In the genomic region with DNA sequence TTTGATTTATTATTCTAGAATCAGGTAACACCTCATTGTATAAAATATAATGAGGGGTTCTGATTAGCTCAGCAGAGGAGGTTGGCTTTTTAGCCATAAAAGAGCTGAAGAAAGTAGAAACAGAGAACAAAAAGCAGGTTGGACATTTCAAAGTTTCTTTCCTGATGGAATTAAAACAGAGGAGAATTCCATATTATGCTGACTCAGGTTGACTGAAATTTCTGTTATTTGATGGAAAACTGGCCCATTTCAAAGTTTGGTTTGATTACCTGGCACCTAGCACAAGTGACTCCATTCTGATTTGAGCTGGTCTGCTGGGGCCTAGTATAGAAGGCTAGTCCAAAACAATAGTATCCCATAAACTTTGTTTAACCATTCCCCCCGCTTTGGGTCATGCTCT, we compare ENCODE assay signal across 23 cellular contexts. TPM values are rescaled to one million over a fixed set of nuclear protein-coding genes. Genes with fewer than 3 reads are reported as not detected.
DNase-seq lines count a peak whose midpoint lies in the region; ATAC-seq, FAIRE-seq and TF ChIP-seq lines count a peak whose summit lies in the region.
"Had no signal": no experiment of that assay in that cellular context is flagged by ENCODE, and none has a peak within 500 bp of the region (broad histone marks: within the 10 kb centered on the region; RNA-seq: fewer than 3 reads in every experiment).

No MANE protein-coding gene starts in this region.

- H3K9me3 ChIP-seq in HepG2 (ENCODE audit: low read length), result no peaks in the 10 kb centered on the region
- H3K9me3 ChIP-seq in right lobe of liver, result no peaks in the 10 kb centered on the region
- no peaks in the 10 kb centered on the region for H3K9me3 ChIP-seq in K562 (replicated peaks; ENCODE audit: control insufficient read depth, insufficient read depth, low read depth, low read length)
- H3K9me3 ChIP-seq: BE2C, BLaER1, Caco-2 had no signal

- H3K27ac Mint-ChIP-seq in stimulated activated naive CD8-positive, alpha-beta T cell treated with anti-CD3 and anti-CD28 coated beads, Interleukin-15, amount 100 ng/mL, for 72 hours, result no peak overlapping the region
- H3K27ac Mint-ChIP-seq: CD4-positive, alpha-beta T cell; CD8-positive, alpha-beta T cell had no signal

- ATAC-seq in HepG2, result no peak
- no peak for ATAC-seq in right lobe of liver
- ATAC-seq in K562, result no peak
- ATAC-seq in GM21825 (IDR thresholded peaks at IDR 0.05; ENCODE audit: unreplicated experiment), result no peak
- no peak for ATAC-seq in stimulated activated naive CD8-positive, alpha-beta T cell treated with anti-CD3 and anti-CD28 coated beads, Interleukin-15, amount 100 ng/mL, for 72 hours
- ATAC-seq: CD8-positive, alpha-beta T cell had no signal

- H3K9me1 ChIP-seq in K562 (ENCODE audit: control insufficient read depth, insufficient read depth, low read length), result no peaks in the 10 kb centered on the region

- TF ChIP-seq CTCF in HepG2 (CRISPR knock-in tag; IDR thresholded peaks at IDR 0.05), result no peak
- no peak for TF ChIP-seq CTCF in right lobe of liver (IDR thresholded peaks at IDR 0.05)
- no peak for TF ChIP-seq CTCF in K562 (IDR thresholded peaks at IDR 0.05 in 2 of 3, conservative IDR thresholded peaks at IDR 0.05 in 1 of 3; ENCODE audit: insufficient read depth in 2 of 3, low read depth in 1 of 3, low read length in 3 of 3)

- peaks cover 3% of the 10 kb centered on the region for H3K27me3 Mint-ChIP-seq in stimulated activated naive CD8-positive, alpha-beta T cell treated with anti-CD3 and anti-CD28 coated beads, Interleukin-15, amount 100 ng/mL, for 72 hours

- TF ChIP-seq POLR2A in HepG2 (IDR thresholded peaks at IDR 0.05; ENCODE audit: insufficient read depth in 1 of 2, low read depth in 2 of 2, low read length in 2 of 2) (no peak), right lobe of liver (IDR thresholded peaks at IDR 0.05) (no peak), K562 (conservative IDR thresholded peaks at IDR 0.05) (no peak)

- no peaks in the 10 kb centered on the region for H3K36me3 ChIP-seq in HepG2 (replicated peaks in 1 of 2; ENCODE audit: control insufficient read depth in 1 of 2, insufficient read depth in 2 of 2, low read length in 2 of 2)
- no peaks in the 10 kb centered on the region for H3K36me3 ChIP-seq in right lobe of liver
- no peaks in the 10 kb centered on the region for H3K36me3 ChIP-seq in K562 (ENCODE audit: control insufficient read depth, insufficient read depth, low read length)
- H3K36me3 ChIP-seq: BE2C, BLaER1 had no signal

- POLR2A ChIA-PET in HepG2 (lab: Yijun Ruan, JAX) (no interaction called here), K562 (lab: Yijun Ruan, JAX) (interaction anchor here (1.0 kb wide), 1 partner anchor 8 kb away, joined by 3 read pairs; no protein-coding TSS in a partner anchor)

- BruUV-seq in HepG2 (replicated peaks; lab: Mats Ljungman, UMichigan), result no TSS peak
- BruUV-seq in K562 (replicated peaks; lab: Mats Ljungman, UMichigan), result no TSS peak

- H3K4me1 ChIP-seq in HepG2 (ENCODE audit: insufficient read depth, low read length), result no peaks in the 10 kb centered on the region
- no peaks in the 10 kb centered on the region for H3K4me1 ChIP-seq in right lobe of liver
- no peaks in the 10 kb centered on the region for H3K4me1 ChIP-seq in K562 (replicated peaks in 1 of 2; ENCODE audit: control insufficient read depth in 2 of 2, insufficient read depth in 2 of 2, low read length in 2 of 2)
- H3K4me1 ChIP-seq: BE2C, BLaER1, Caco-2 had no signal

- H3K9ac ChIP-seq in HepG2 (ENCODE audit: insufficient read depth, low read depth, low read length) (no peak overlapping the region), K562 (ENCODE audit: insufficient read depth in 1 of 2, low read depth in 2 of 2, low read length in 2 of 2) (no peak overlapping the region)
- H3K9ac ChIP-seq: BLaER1 had no signal

- TF ChIP-seq EP300 in HepG2 (IDR thresholded peaks at IDR 0.05; ENCODE audit: low read depth in 2 of 2, low read length in 2 of 2), result no peak
- TF ChIP-seq EP300 in HepG2 (CRISPR knock-in tag; IDR thresholded peaks at IDR 0.05; ENCODE audit: borderline replicate concordance), result no peak
- TF ChIP-seq EP300 in K562 (IDR thresholded peaks at IDR 0.05; ENCODE audit: low read length), result no peak

- in situ Hi-C loops in HepG2 (cut with HindIII; ENCODE audit: extremely low pct_ligation_motif_present, low pct_unique_long_range_greater_than_20kb), result no loop called here
- in situ Hi-C loops in K562 (cut with MboI), result no loop called here

- no peak overlapping the region for H3K4me2 ChIP-seq in HepG2 (ENCODE audit: low read depth, low read length)
- H3K4me2 ChIP-seq in K562 (ENCODE audit: insufficient read depth, low read length), result no peak overlapping the region
- H3K4me2 ChIP-seq: BLaER1 had no signal

- CTCF ChIA-PET in HepG2 (lab: Yijun Ruan, JAX; ENCODE audit: low intra/inter-chr PET ratio, low total read pairs) (no interaction called here), K562 (lab: Yijun Ruan, JAX; ENCODE audit: low intra/inter-chr PET ratio) (no interaction called here)

- H3K4me3 ChIP-seq in HepG2 (replicated peaks in 1 of 3; ENCODE audit: insufficient read depth in 1 of 3, low read depth in 2 of 3, low read length in 3 of 3) (no peak overlapping the region), right lobe of liver (no peak overlapping the region), K562 (no peak overlapping the region)
- H3K4me3 ChIP-seq: BLaER1 had no signal

- no peak overlapping the region for H3K4me3 Mint-ChIP-seq in stimulated activated naive CD8-positive, alpha-beta T cell treated with anti-CD3 and anti-CD28 coated beads, Interleukin-15, amount 100 ng/mL, for 72 hours
- H3K4me3 Mint-ChIP-seq: CD14-positive monocyte; CD4-positive, alpha-beta T cell; CD8-positive, alpha-beta T cell had no signal

- no peaks in the 10 kb centered on the region for H4K20me1 ChIP-seq in HepG2 (ENCODE audit: insufficient read depth, low read length)
- H4K20me1 ChIP-seq in K562 (replicated peaks; ENCODE audit: control insufficient read depth, insufficient read depth, low read length), result no peaks in the 10 kb centered on the region
- H4K20me1 ChIP-seq: BLaER1 had no signal

- no peak overlapping the region for H2AFZ ChIP-seq in HepG2 (ENCODE audit: low read length)
- no peak overlapping the region for H2AFZ ChIP-seq in K562 (ENCODE audit: low read depth, low read length)

- no peaks in the 10 kb centered on the region for H3K4me1 Mint-ChIP-seq in stimulated activated naive CD8-positive, alpha-beta T cell treated with anti-CD3 and anti-CD28 coated beads, Interleukin-15, amount 100 ng/mL, for 72 hours

- H3K79me2 ChIP-seq in HepG2 (ENCODE audit: insufficient read depth, low read length), result no peaks in the 10 kb centered on the region
- no peaks in the 10 kb centered on the region for H3K79me2 ChIP-seq in K562 (ENCODE audit: control insufficient read depth, insufficient read depth, low read length)

- DNase-seq in HepG2 (ENCODE audit: low spot score), result no peak
- no peak for DNase-seq in right lobe of liver
- no peak for DNase-seq in K562 (ENCODE audit: extremely low read depth in 1 of 4, low spot score in 3 of 4)
- DNase-seq in stimulated activated naive CD8-positive, alpha-beta T cell treated with anti-CD3 and anti-CD28 coated beads, Interleukin-15, amount 100 ng/mL, for 72 hours, result no peak
- DNase-seq: ACHN; BE2C; C1 segment of cervical spinal cord; Caco-2; Calu3; CD4-positive, alpha-beta T cell; CD8-positive, alpha-beta T cell; DMS79 treated with DMSO at 0.1 percent for 48 hours; GF-D8 had no signal

- FAIRE-seq in HepG2 (lab: Jason Lieb, UNC), result no peak
- FAIRE-seq in K562 (lab: Jason Lieb, UNC), result no peak
- FAIRE-seq: D721Med, GM12891, GM19239 had no signal

- 5% methylated on average over 1 of the region's 1 CpG for WGBS in HepG2 (ENCODE audit: low lambda C conversion rate)
- WGBS in right lobe of liver (ENCODE audit: insufficient coverage, low coverage, low lambda C conversion rate, missing lambda C conversion rate), result no CpG with 5 or more reads among the region's 1 CpG
- 0% methylated on average over 1 of the region's 1 CpG for WGBS in K562 (ENCODE audit: insufficient coverage, low coverage, missing lambda C conversion rate)

- no peak for TF ChIP-seq RAD21 in HepG2 (CRISPR knock-in tag; IDR thresholded peaks at IDR 0.05)
- TF ChIP-seq RAD21 in K562 (CRISPR knock-in tag; conservative IDR thresholded peaks at IDR 0.05 in 1 of 2, IDR thresholded peaks at IDR 0.05 in 1 of 2), result no peak

- no peaks in the 10 kb centered on the region; a peak in 1 of 5 replicates for H3K27me3 ChIP-seq in HepG2 (ENCODE audit: control insufficient read depth in 1 of 2, insufficient read depth in 2 of 2, low read length in 2 of 2)
- no peaks in the 10 kb centered on the region for H3K27me3 ChIP-seq in right lobe of liver
- H3K27me3 ChIP-seq in K562 (ENCODE audit: control insufficient read depth in 2 of 2, insufficient read depth in 2 of 2, low read length in 2 of 2), result peaks cover 5 to 10% of the 10 kb centered on the region in 2 experiments; a peak in 3 of 5 replicates
- H3K27me3 ChIP-seq: BE2C, BLaER1 had no signal

- intact Hi-C loops in HepG2 (cut with micrococcal nuclease; ENCODE audit: unreplicated experiment) (no loop called here), right lobe of liver (cut with DNase I) (no loop called here), K562 (cut with micrococcal nuclease) (no loop called here)

- no peaks in the 10 kb centered on the region for H3K9me3 Mint-ChIP-seq in stimulated activated naive CD8-positive, alpha-beta T cell treated with anti-CD3 and anti-CD28 coated beads, Interleukin-15, amount 100 ng/mL, for 72 hours
- H3K9me3 Mint-ChIP-seq: CD4-positive, alpha-beta T cell; CD8-positive, alpha-beta T cell had no signal

- H3K27ac ChIP-seq in HepG2 (ENCODE audit: extremely low read length, insufficient read depth, low read length), result no peak overlapping the region
- no peak overlapping the region for H3K27ac ChIP-seq in right lobe of liver
- H3K27ac ChIP-seq in K562 (ENCODE audit: extremely low read depth, low read depth, low read length), result no peak overlapping the region
- H3K27ac ChIP-seq: 22Rv1, BLaER1 had no signal

RNA-seq across cellular contexts. Expression of a gene that starts 24.9 kb away (rescaled TPM):
- not detected in 2 replicates for total RNA-seq in HepG2 (2016; rRNA removed; fragmentation: Illumina TruSeq; extraction: Trizol)
- not detected in 2 replicates for total RNA-seq in HepG2 (2016; cell fraction: cytosol; rRNA removed; fragmentation: Illumina TruSeq; extraction: Trizol; ENCODE audit: low read depth)
- not detected in 2 replicates for total RNA-seq in HepG2 (2016; cell fraction: insoluble cytoplasmic fraction; rRNA removed; fragmentation: Illumina TruSeq; extraction: Trizol)
- not detected in 2 replicates for total RNA-seq in HepG2 (2016; cell fraction: membrane; rRNA removed; fragmentation: Illumina TruSeq; extraction: Trizol)
- total RNA-seq in HepG2 (2016; cell fraction: nucleus; rRNA removed; fragmentation: Illumina TruSeq; extraction: Trizol), result not detected in 2 replicates
- polyA plus RNA-seq in HepG2 (2011; rRNA removed), result not detected in 2 replicates
- polyA plus RNA-seq in HepG2 (2011; cell fraction: cytosol; rRNA removed), result not detected in 2 replicates
- polyA plus RNA-seq in HepG2 (2011; cell fraction: nucleus; rRNA removed), result not detected in 2 replicates
- polyA plus RNA-seq in HepG2 (2012), result not detected in 2 replicates
- not detected in 2 replicates for polyA plus RNA-seq in HepG2 (2016; cell fraction: cytosol; fragmentation: Illumina TruSeq; extraction: Trizol; ENCODE audit: low read depth)
- polyA plus RNA-seq in HepG2 (2016; cell fraction: insoluble cytoplasmic fraction; fragmentation: Illumina TruSeq; extraction: Trizol; ENCODE audit: low read depth), result not detected in 2 replicates
- polyA plus RNA-seq in HepG2 (2016; cell fraction: membrane; fragmentation: Illumina TruSeq; extraction: Trizol; ENCODE audit: low read depth), result not detected in 2 replicates
- not detected in 2 replicates for polyA plus RNA-seq in HepG2 (2016; cell fraction: nucleus; fragmentation: Illumina TruSeq; extraction: Trizol; ENCODE audit: insufficient read depth, low read depth)
- not detected in 2 replicates for polyA minus RNA-seq in HepG2 (2011; rRNA and poly(A)+ RNA removed; ENCODE audit: low replicate concordance)
- not detected in 2 replicates for polyA minus RNA-seq in HepG2 (2011; cell fraction: cytosol; rRNA and poly(A)+ RNA removed)
- polyA minus RNA-seq in HepG2 (2011; cell fraction: nucleus; rRNA and poly(A)+ RNA removed), result not detected in 2 replicates
- total RNA-seq in right lobe of liver, result not detected
- not detected in 2 replicates for total RNA-seq in K562 (2011; cell fraction: chromatin; rRNA removed; ENCODE audit: low replicate concordance)
- total RNA-seq in K562 (2011; cell fraction: nucleolus; rRNA removed), result not detected in 2 replicates
- not detected in 2 replicates for total RNA-seq in K562 (2011; cell fraction: nucleoplasm; rRNA removed)
- total RNA-seq in K562 (2014; rRNA removed), result not detected in 2 replicates
- not detected in 2 replicates for total RNA-seq in K562 (2014; rRNA removed; fragmentation: Illumina TruSeq; extraction: Trizol)
- not detected in 2 replicates for total RNA-seq in K562 (2015; rRNA removed; fragmentation: Illumina TruSeq; extraction: Trizol)
- total RNA-seq in K562 (2021), result not detected in 2 replicates
- not detected in 2 replicates for polyA plus RNA-seq in K562 (2011; rRNA removed)
- not detected in 2 replicates for polyA plus RNA-seq in K562 (2011; cell fraction: cytosol; rRNA removed)
- polyA plus RNA-seq in K562 (2011; cell fraction: nucleus; rRNA removed), result not detected in 2 replicates
- 0.09 TPM in 1 of 2 replicates, not detected in the other for polyA plus RNA-seq in K562 (2012)
- not detected in 2 replicates for polyA plus RNA-seq in K562 (2014; fragmentation: Illumina TruSeq; extraction: Trizol)
- polyA plus RNA-seq in K562 (2014; fragmentation: Nextera tagmentation; extraction: Ambion mirVana), result under 1 TPM in 1 of 2 experiments, not detected in 1; 0.07 TPM
- not detected in 2 replicates for polyA plus RNA-seq in K562 (2014; rRNA removed)
- not detected in 2 replicates for polyA minus RNA-seq in K562 (2011; rRNA and poly(A)+ RNA removed)
- polyA minus RNA-seq in K562 (2011; cell fraction: cytosol; rRNA and poly(A)+ RNA removed), result not detected in 2 replicates
- not detected in 2 replicates for polyA minus RNA-seq in K562 (2011; cell fraction: nucleus; rRNA and poly(A)+ RNA removed)
- total RNA-seq: A172; A673; Caco-2; Calu3; CD4-positive, alpha-beta T cell; CD8-positive, alpha-beta T cell had no signal
- polyA plus RNA-seq: AG04450, CD14-positive monocyte had no signal

RNA-seq across cellular contexts. Expression of a gene that starts 37.7 kb away (rescaled TPM):
- total RNA-seq in HepG2 (2016; rRNA removed; fragmentation: Illumina TruSeq; extraction: Trizol) (not detected in 2 replicates), right lobe of liver (under 1 TPM in 1 of 6 experiments, not detected in 5; 0.20 TPM), K562 (2014; rRNA removed) (not detected in 2 replicates), K562 (2014; rRNA removed; fragmentation: Illumina TruSeq; extraction: Trizol) (not detected in 2 replicates), K562 (2015; rRNA removed; fragmentation: Illumina TruSeq; extraction: Trizol) (not detected in 2 replicates), K562 (2021) (not detected in 2 replicates)
- not detected in 2 replicates for total RNA-seq in HepG2 (2016; cell fraction: cytosol; rRNA removed; fragmentation: Illumina TruSeq; extraction: Trizol; ENCODE audit: low read depth)
- not detected in 2 replicates for total RNA-seq in HepG2 (2016; cell fraction: insoluble cytoplasmic fraction; rRNA removed; fragmentation: Illumina TruSeq; extraction: Trizol)
- total RNA-seq in HepG2 (2016; cell fraction: membrane; rRNA removed; fragmentation: Illumina TruSeq; extraction: Trizol), result not detected in 2 replicates
- total RNA-seq in HepG2 (2016; cell fraction: nucleus; rRNA removed; fragmentation: Illumina TruSeq; extraction: Trizol), result not detected in 2 replicates
- polyA plus RNA-seq in HepG2 (2011; rRNA removed) (not detected in 2 replicates), K562 (2011; rRNA removed) (not detected in 2 replicates), K562 (2014; fragmentation: Illumina TruSeq; extraction: Trizol) (not detected in 2 replicates), K562 (2014; fragmentation: Nextera tagmentation; extraction: Ambion mirVana) (not detected), K562 (2014; rRNA removed) (not detected in 2 replicates)
- not detected in 2 replicates for polyA plus RNA-seq in HepG2 (2011; cell fraction: cytosol; rRNA removed)
- not detected in 2 replicates for polyA plus RNA-seq in HepG2 (2011; cell fraction: nucleus; rRNA removed)
- polyA plus RNA-seq in HepG2 (2012), result not detected in 2 replicates
- not detected in 2 replicates for polyA plus RNA-seq in HepG2 (2016; cell fraction: cytosol; fragmentation: Illumina TruSeq; extraction: Trizol; ENCODE audit: low read depth)
- polyA plus RNA-seq in HepG2 (2016; cell fraction: insoluble cytoplasmic fraction; fragmentation: Illumina TruSeq; extraction: Trizol; ENCODE audit: low read depth), result not detected in 2 replicates
- not detected in 2 replicates for polyA plus RNA-seq in HepG2 (2016; cell fraction: membrane; fragmentation: Illumina TruSeq; extraction: Trizol; ENCODE audit: low read depth)
- not detected in 2 replicates for polyA plus RNA-seq in HepG2 (2016; cell fraction: nucleus; fragmentation: Illumina TruSeq; extraction: Trizol; ENCODE audit: insufficient read depth, low read depth)
- polyA minus RNA-seq in HepG2 (2011; rRNA and poly(A)+ RNA removed; ENCODE audit: low replicate concordance), result 0.42 TPM in 1 of 2 replicates, not detected in the other
- polyA minus RNA-seq in HepG2 (2011; cell fraction: cytosol; rRNA and poly(A)+ RNA removed), result not detected in 2 replicates
- polyA minus RNA-seq in HepG2 (2011; cell fraction: nucleus; rRNA and poly(A)+ RNA removed), result not detected in 2 replicates
- not detected in 2 replicates for total RNA-seq in K562 (2011; cell fraction: chromatin; rRNA removed; ENCODE audit: low replicate concordance)
- not detected in 2 replicates for total RNA-seq in K562 (2011; cell fraction: nucleolus; rRNA removed)
- 0.37 and 0.76 TPM in 2 replicates for total RNA-seq in K562 (2011; cell fraction: nucleoplasm; rRNA removed)
- not detected in 2 replicates for polyA plus RNA-seq in K562 (2011; cell fraction: cytosol; rRNA removed)
- polyA plus RNA-seq in K562 (2011; cell fraction: nucleus; rRNA removed), result 0.28 TPM in 1 of 2 replicates, not detected in the other
- polyA plus RNA-seq in K562 (2012), result not detected in 2 replicates
- polyA minus RNA-seq in K562 (2011; rRNA and poly(A)+ RNA removed), result not detected in 2 replicates
- polyA minus RNA-seq in K562 (2011; cell fraction: cytosol; rRNA and poly(A)+ RNA removed), result not detected in 2 replicates
- polyA minus RNA-seq in K562 (2011; cell fraction: nucleus; rRNA and poly(A)+ RNA removed), result not detected in 2 replicates
- total RNA-seq: A172; A673; Caco-2; Calu3; CD4-positive, alpha-beta T cell; CD8-positive, alpha-beta T cell had no signal
- polyA plus RNA-seq: AG04450, CD14-positive monocyte had no signal
